ENCODE assay signal across 16 cellular contexts in the genomic region with DNA sequence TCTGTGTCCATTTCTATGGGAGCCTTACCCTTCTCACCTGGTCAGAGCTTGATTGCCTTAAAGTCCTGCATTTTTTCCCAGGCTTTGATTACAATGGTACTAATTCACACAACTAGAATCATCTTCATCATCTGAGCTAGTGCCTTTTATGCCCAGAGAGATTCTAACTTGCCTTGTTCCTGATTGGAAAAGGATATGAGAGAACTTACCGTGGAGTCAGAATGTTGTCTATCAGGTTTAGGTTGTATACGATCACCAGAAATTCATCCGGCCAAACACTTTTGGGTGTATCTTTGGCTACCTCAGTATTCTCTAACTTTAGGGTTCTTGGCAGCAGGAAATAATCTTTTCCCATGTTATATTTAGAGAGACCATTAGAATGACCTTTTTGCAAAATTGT.
"Had no signal": no experiment of that assay in that cellular context is flagged by ENCODE, and none has a peak within 500 bp of the region (broad histone marks: within the 10 kb centered on the region; RNA-seq: fewer than 3 reads in every experiment).

No MANE protein-coding gene starts in this region.

- ATAC-seq: left lobe of liver had no signal

- FAIRE-seq: frontal cortex, keratinocyte had no signal

- H3K27me3 ChIP-seq: cardiac muscle cell, tibial nerve had no signal

- H3K36me3 ChIP-seq: cardiac muscle cell had no signal

- H3K4me3 ChIP-seq: cardiac muscle cell, lung, tibial nerve had no signal

- DNase-seq: activated CD4-positive, alpha-beta T cell treated with anti-CD3 and anti-CD28 coated beads for 1 hour; activated gamma-delta T cell; dermis blood vessel endothelial cell; effector memory CD4-positive, alpha-beta T cell; retina; stimulated activated CD4-positive, alpha-beta T cell treated with anti-CD3 and anti-CD28 coated beads, Interleukin-12 subunit alpha, Interleukin-12 subunit beta, amount 100 ng/mL, for 4 hours; stimulated activated CD4-positive, alpha-beta T cell treated with anti-CD3 and anti-CD28 coated beads, Interleukin-1b, Interleukin-23, amount 100 ng/mL, for 48 hours; stimulated activated CD8-positive, alpha-beta memory T cell treated with anti-CD3 and anti-CD28 coated beads, Interleukin-4, amount 100 ng/mL, for 48 hours; stimulated activated naive CD4-positive, alpha-beta T cell; WERI-Rb-1 had no signal

- H3K9me3 ChIP-seq: tibial nerve had no signal

- H3K27ac ChIP-seq: cardiac muscle cell, WERI-Rb-1 had no signal
